16 cellular contexts compared by ENCODE assay signal in genomic region chr1:212490276-212490675, GRCh38.
DNase-seq lines count a peak whose midpoint lies in the region; ATAC-seq and TF ChIP-seq lines count a peak whose summit lies in the region.
"Had no signal": no experiment of that assay in that cellular context is flagged by ENCODE, and none has a peak within 500 bp of the region (broad histone marks: within the 10 kb centered on the region; RNA-seq: fewer than 3 reads in every experiment).

No MANE protein-coding gene starts in this region.

- peak overlapping the region; percentile 91 for H3K27ac Mint-ChIP-seq in dendritic cell treated with granulocyte-macrophage colony-stimulating factor and Interleukin-4, amounts not matched to agents 40 ng/mL and 50 ng/mL, for 4 days
- H3K27ac Mint-ChIP-seq: CD8-positive, alpha-beta memory T cell; T-cell had no signal

- no peaks in the 10 kb centered on the region for H3K36me3 Mint-ChIP-seq in dendritic cell treated with granulocyte-macrophage colony-stimulating factor and Interleukin-4, amounts not matched to agents 40 ng/mL and 50 ng/mL, for 4 days (ENCODE audit: low read depth)
- H3K36me3 Mint-ChIP-seq: CD8-positive, alpha-beta memory T cell; T-cell had no signal

- H3F3A ChIP-seq in MM.1S (ENCODE audit: insufficient read depth, low read length), result peaks cover 9% of the 10 kb centered on the region

- no peak overlapping the region for H3K4me3 Mint-ChIP-seq in dendritic cell treated with granulocyte-macrophage colony-stimulating factor and Interleukin-4, amounts not matched to agents 40 ng/mL and 50 ng/mL, for 4 days
- H3K4me3 Mint-ChIP-seq: CD8-positive, alpha-beta memory T cell; T-cell had no signal

- ATAC-seq in GM19324 (IDR thresholded peaks at IDR 0.05; ENCODE audit: low FRiP score, unreplicated experiment) (no peak), HG03378 (IDR thresholded peaks at IDR 0.05; ENCODE audit: unreplicated experiment) (no peak)
- ATAC-seq: T-cell had no signal

- H3K4me1 ChIP-seq in MM.1S (ENCODE audit: low read length), result peaks cover 26% of the 10 kb centered on the region

- peaks cover 86% of the 10 kb centered on the region for H3K4me1 Mint-ChIP-seq in dendritic cell treated with granulocyte-macrophage colony-stimulating factor and Interleukin-4, amounts not matched to agents 40 ng/mL and 50 ng/mL, for 4 days (ENCODE audit: low read depth)
- H3K4me1 Mint-ChIP-seq: CD8-positive, alpha-beta memory T cell; T-cell had no signal

- H3K4me3 ChIP-seq in MM.1S (ENCODE audit: low read length), result no peak overlapping the region

- no peak for TF ChIP-seq CTCF in MM.1S (IDR thresholded peaks at IDR 0.05; ENCODE audit: low read length)

- H3K27me3 ChIP-seq in MM.1S (replicated peaks; ENCODE audit: insufficient read depth, low read length), result no peaks in the 10 kb centered on the region

- H3K9me3 ChIP-seq in MM.1S (replicated peaks; ENCODE audit: insufficient read depth, low read length), result no peaks in the 10 kb centered on the region

- no peak overlapping the region for H3K27ac ChIP-seq in MM.1S (ENCODE audit: low read length)
- H3K27ac ChIP-seq: 22Rv1 had no signal

- intact Hi-C loops in dendritic cell treated with granulocyte-macrophage colony-stimulating factor and Interleukin-4, amounts not matched to agents 40 ng/mL and 50 ng/mL, for 4 days (cut with micrococcal nuclease), result no loop called here

- no peaks in the 10 kb centered on the region for H4K20me1 ChIP-seq in MM.1S (ENCODE audit: insufficient read depth, low read length)

- H3K9ac ChIP-seq in MM.1S (ENCODE audit: low read length), result no peak overlapping the region

- no peak overlapping the region for H2AFZ ChIP-seq in MM.1S (ENCODE audit: low read length)

- no peaks in the 10 kb centered on the region for H3K9me3 Mint-ChIP-seq in dendritic cell treated with granulocyte-macrophage colony-stimulating factor and Interleukin-4, amounts not matched to agents 40 ng/mL and 50 ng/mL, for 4 days
- H3K9me3 Mint-ChIP-seq: CD8-positive, alpha-beta memory T cell; T-cell had no signal

- no peaks in the 10 kb centered on the region for H3K9me2 ChIP-seq in MM.1S (replicated peaks; ENCODE audit: insufficient read depth, low read length)

- H3K27me3 Mint-ChIP-seq in dendritic cell treated with granulocyte-macrophage colony-stimulating factor and Interleukin-4, amounts not matched to agents 40 ng/mL and 50 ng/mL, for 4 days, result no peaks in the 10 kb centered on the region

- H3K4me2 ChIP-seq in MM.1S (ENCODE audit: low read depth, low read length), result 0 out of 2 replicates have a peak overlapping the region, but pooled peaks have one; percentile 44

- DNase-seq in DMS53 (lab: John Stamatoyannopoulos, UW), result peak; percentile 41
- no peak for DNase-seq in DMS53 treated with DMSO at 0.1 percent for 48 hours (lab: John Stamatoyannopoulos, UW; ENCODE audit: unreplicated experiment)
- no peak for DNase-seq in MM.1S
- peak; percentile 78 for DNase-seq in NCI-H69 (lab: John Stamatoyannopoulos, UW)
- DNase-seq in medulla oblongata (ENCODE audit: extremely low spot score), result no peak
- DNase-seq: CD8-positive, alpha-beta memory T cell; GF-D8; KG1; NCI-H1048; NCI-H187 treated with DMSO at 0.1 percent for 48 hours; NCI-H510A treated with DMSO at 0.1 percent for 48 hours; T-cell had no signal

- H3K36me3 ChIP-seq in MM.1S (replicated peaks; ENCODE audit: insufficient read depth, low read length), result no peaks in the 10 kb centered on the region

- H3K79me2 ChIP-seq in MM.1S (ENCODE audit: low read length), result no peaks in the 10 kb centered on the region

Comparison
In these comparisons a context has a peak if more than half of its experiments do, and no peak if none do; other contexts are left out.
1. DNase-seq: peak in DMS53 (single experiment) and NCI-H69 (single experiment); none in DMS53 treated with DMSO at 0.1 percent for 48 hours (single experiment), MM.1S (single experiment) and medulla oblongata (single experiment).